6 cellular contexts compared by ENCODE assay signal in genomic region chr1:120111771-120112170, GRCh38. TPM values are rescaled to one million over a fixed set of nuclear protein-coding genes. Genes with fewer than 3 reads are reported as not detected.
A peak's percentile ranks its signal among the peaks of the same experiment; 100 is the strongest.
DNase-seq lines count a peak whose midpoint lies in the region; ATAC-seq, FAIRE-seq and TF ChIP-seq lines count a peak whose summit lies in the region.
"Not testable (repeated sequence)": the region's sequence is repeated elsewhere in the genome, so short reads cannot be mapped to it uniquely, and the experiment has no call there.

No MANE protein-coding gene starts in this region.

- H3K23ac ChIP-seq in IMR-90 (ENCODE audit: low read depth, low read length) = not testable (repeated sequence)

- intact Hi-C loops in IMR-90 (cut with micrococcal nuclease); Panc1 (cut with micrococcal nuclease; ENCODE audit: unreplicated experiment); body of pancreas (cut with DNase I): not testable (repeated sequence)

- not testable (repeated sequence) for H2BK15ac ChIP-seq in IMR-90 (ENCODE audit: low read depth, low read length)

- H3K56ac ChIP-seq in IMR-90 (ENCODE audit: extremely low read depth, insufficient read depth, low read length) = not testable (repeated sequence)

- in situ Hi-C loops in IMR-90 (cut with MboI; ENCODE audit: low sequenced_read_pairs); Panc1 (cut with HindIII; ENCODE audit: low pct_unique_long_range_greater_than_20kb, low sequenced_read_pairs): not testable (repeated sequence)

- not testable (repeated sequence) for H3K27ac ChIP-seq in IMR-90 (ENCODE audit: insufficient read depth, low read length); Panc1 (ENCODE audit: low read length); body of pancreas

- H2BK120ac ChIP-seq in IMR-90 (ENCODE audit: low read depth, low read length) = not testable (repeated sequence)

- not testable (repeated sequence) for DNase-seq in H54 (ENCODE audit: insufficient read length, low spot score); IMR-90; Panc1 (ENCODE audit: low read depth, low spot score); body of pancreas; omental fat pad (ENCODE audit: low spot score)

- not testable (repeated sequence) for H2AK9ac ChIP-seq in IMR-90 (replicated peaks; ENCODE audit: low read depth, low read length, poor library complexity)

- POLR2A ChIA-PET in IMR-90 (lab: Charles Lee; ENCODE audit: unreplicated experiment); Panc1 (lab: Charles Lee): not testable (repeated sequence)

- H3K36me3 ChIP-seq in IMR-90 (ENCODE audit: control insufficient read depth, insufficient read depth, low read length); Panc1 (ENCODE audit: control insufficient read depth, insufficient read depth, low read length); body of pancreas (replicated peaks in 1 of 2; ENCODE audit: insufficient read depth in 1 of 2, low read depth in 2 of 2): not testable (repeated sequence)

- BruUV-seq in IMR-90 (replicated peaks; lab: Mats Ljungman, UMichigan); Panc1 (replicated peaks; lab: Mats Ljungman, UMichigan): not testable (repeated sequence)

- H3K4me1 ChIP-seq in IMR-90 (ENCODE audit: control insufficient read depth, insufficient read depth, low read length); Panc1 (ENCODE audit: control insufficient read depth, insufficient read depth, low read length); body of pancreas: not testable (repeated sequence)

- TF ChIP-seq RAD21 in IMR-90 (IDR thresholded peaks at IDR 0.05; ENCODE audit: low read length) = not testable (repeated sequence)

- not testable (repeated sequence) for H3K18ac ChIP-seq in IMR-90 (ENCODE audit: low read depth, low read length)

- H2BK20ac ChIP-seq in IMR-90 (ENCODE audit: low read depth, low read length) = not testable (repeated sequence)

- not testable (repeated sequence) for H3K9me1 ChIP-seq in IMR-90 (ENCODE audit: insufficient read depth, low read length)

- H3K4me2 ChIP-seq in IMR-90 (ENCODE audit: low read depth, low read length) = not testable (repeated sequence)

- H4K91ac ChIP-seq in IMR-90 (ENCODE audit: insufficient read depth, low read depth, low read length) = not testable (repeated sequence)

- H2AFZ ChIP-seq in IMR-90 (replicated peaks; ENCODE audit: low read length, poor library complexity) = not testable (repeated sequence)

- not testable (repeated sequence) for H4K5ac ChIP-seq in IMR-90 (ENCODE audit: low read depth, low read length)

- H3K4ac ChIP-seq in IMR-90 (ENCODE audit: low read depth, low read length) = not testable (repeated sequence)

- not testable (repeated sequence) for H4K8ac ChIP-seq in IMR-90 (ENCODE audit: low read depth in 2 of 2, low read length in 2 of 2)

- dilution Hi-C loops in IMR-90 (cut with HindIII; ENCODE audit: low sequenced_read_pairs, unreplicated experiment) = not testable (repeated sequence)

- not testable (repeated sequence) for H3K14ac ChIP-seq in IMR-90 (replicated peaks; ENCODE audit: low read depth, low read length)

- H3K9me3 ChIP-seq in IMR-90 (ENCODE audit: control insufficient read depth, insufficient read depth, low read length); Panc1 (ENCODE audit: control insufficient read depth, insufficient read depth, low read depth, low read length); body of pancreas: not testable (repeated sequence)

- CTCF ChIA-PET in IMR-90 (lab: Yijun Ruan, JAX); Panc1 (lab: Charles Lee): not testable (repeated sequence)

- peak; percentile 45 for FAIRE-seq in H54 (lab: Jason Lieb, UNC)

- H2AK5ac ChIP-seq in IMR-90 (ENCODE audit: low read depth, low read length) = not testable (repeated sequence)

- TF ChIP-seq CTCF in IMR-90 (conservative IDR thresholded peaks at IDR 0.05; ENCODE audit: low read depth, low read length); Panc1 (IDR thresholded peaks at IDR 0.05); body of pancreas (IDR thresholded peaks at IDR 0.05); omental fat pad (IDR thresholded peaks at IDR 0.05): not testable (repeated sequence)

- H2BK5ac ChIP-seq in IMR-90 (ENCODE audit: low read depth, low read length, poor library complexity, severe bottlenecking) = not testable (repeated sequence)

- no CpG with 5 or more reads among the region's 3 CpGs for WGBS in IMR-90 (ENCODE audit: extremely low coverage in 2 of 2, insufficient read length in 1 of 2), 2 experiments
- WGBS in body of pancreas, 2 donors = no CpG with 5 or more reads among the region's 3 CpGs

- TF ChIP-seq POLR2A in H54 (IDR thresholded peaks at IDR 0.05; ENCODE audit: low read depth, low read length); IMR-90 (IDR thresholded peaks at IDR 0.05; ENCODE audit: low read depth, low read length); body of pancreas (IDR thresholded peaks at IDR 0.05): not testable (repeated sequence)

- not testable (repeated sequence) for H3K79me1 ChIP-seq in IMR-90 (ENCODE audit: low read depth in 1 of 2, low read length in 2 of 2)

- not testable (repeated sequence) for H4K20me1 ChIP-seq in IMR-90 (ENCODE audit: insufficient read depth, low read length)

- not testable (repeated sequence) for H3K27me3 ChIP-seq in IMR-90 (ENCODE audit: control insufficient read depth, insufficient read depth, low read length); Panc1 (ENCODE audit: control insufficient read depth, insufficient read depth, low read length); body of pancreas

- not testable (repeated sequence) for H3K9ac ChIP-seq in IMR-90 (ENCODE audit: low read depth, low read length)

- peak; percentile 95 for ATAC-seq in IMR-90 (ENCODE audit: low read depth)
- peak; percentile 88 for ATAC-seq in Panc1
- ATAC-seq in SK-N-SH treated with all-trans-retinoic acid at 6 μM for 48 hours = peak; percentile 94
- peak; percentile 72 for ATAC-seq in body of pancreas
- peak; percentile 65 for ATAC-seq in omental fat pad (ENCODE audit: low FRiP score)

- H3K4me3 ChIP-seq in IMR-90 (ENCODE audit: insufficient read depth, low read depth, low read length); Panc1 (ENCODE audit: low read depth in 2 of 2, low read length in 2 of 2); body of pancreas: not testable (repeated sequence)

RNA-seq across cellular contexts. Expression of gene NOTCH2, which starts 42.3 kb away (rescaled TPM):
- total RNA-seq in IMR-90 (2012; rRNA removed) (128 and 131 TPM in 2 replicates), Panc1 (2021; ENCODE audit: unreplicated experiment) (191 TPM), body of pancreas (10 to 100 TPM; 39.6 to 65.9 TPM), omental fat pad (10 to 100 TPM; 72.5 to 96.8 (median 85.5) TPM)
- polyA plus RNA-seq in IMR-90 (2012; rRNA removed) = 37.4 and 40.4 TPM in 2 replicates
- 22.4 and 28.6 TPM in 2 replicates for polyA plus RNA-seq in IMR-90 (2012; cell fraction: cytosol; rRNA removed)
- polyA plus RNA-seq in IMR-90 (2012; cell fraction: nucleus; rRNA removed; ENCODE audit: low replicate concordance) = 43.5 and 64.2 TPM in 2 replicates
- 60.5 TPM for polyA plus RNA-seq in Panc1 (2012; ENCODE audit: insufficient read length)
